Comparison of ENCODE assay signal across 8 cellular contexts in the genomic region with DNA sequence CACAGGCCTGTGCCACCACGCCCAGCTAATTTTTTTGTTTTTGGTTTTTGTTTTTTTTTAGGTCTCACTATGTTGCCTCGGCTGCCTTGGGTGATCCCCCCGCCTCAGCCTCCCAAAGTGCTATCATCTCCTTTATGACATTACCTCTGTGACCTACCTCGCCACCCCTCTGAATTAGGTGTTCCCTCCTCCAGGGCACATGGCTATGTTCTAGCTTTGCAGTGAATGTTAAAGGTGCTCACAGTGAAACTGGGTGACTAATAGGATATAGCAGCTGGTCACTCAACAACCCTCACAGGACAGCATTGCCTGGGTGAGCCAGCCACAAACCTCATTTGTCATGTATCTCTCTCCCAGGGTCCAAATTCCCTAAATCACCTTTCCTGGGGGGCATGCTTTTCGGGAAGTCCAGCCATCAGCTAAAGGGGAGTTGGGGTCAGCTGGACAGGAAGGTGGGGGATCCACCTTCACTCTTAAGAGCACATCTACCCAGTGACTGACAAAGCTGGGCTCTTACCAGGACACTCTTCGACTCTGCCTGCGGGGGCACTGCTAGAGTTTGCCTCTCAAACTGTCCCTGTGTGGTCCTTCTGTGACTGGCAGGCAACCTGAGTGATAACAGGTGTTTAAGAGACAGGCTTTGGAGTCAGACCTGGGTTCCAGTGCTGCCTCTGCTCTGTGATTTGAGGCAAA. TPM values are rescaled to one million over a fixed set of nuclear protein-coding genes. Genes with fewer than 3 reads are reported as not detected.
A peak's percentile ranks its signal among the peaks of the same experiment; 100 is the strongest.
DNase-seq lines count a peak whose midpoint lies in the region; ATAC-seq and TF ChIP-seq lines count a peak whose summit lies in the region.

No MANE protein-coding gene starts in this region.

- H3K9me3 Mint-ChIP-seq in activated T-helper 1 cell treated with anti-CD3 and anti-CD28 coated beads, Interleukin-12 subunit alpha, Interleukin-12 subunit beta, Interleukin-2, Interleukin-4 antibody, amounts not matched to agents 30 ng/mL and 10 ng/mL and 1 ng/mL, durations not matched to agents 14 hours and 24 hours and 36 hours: no peaks in the 10 kb centered on the region

- DNase-seq in A673 (ENCODE audit: low spot score) (peak; percentile 57), GM13976 (ENCODE audit: low spot score) (peak; percentile 47), OCI-M1 (lab: John Stamatoyannopoulos, UW) (peak; percentile 83), foreskin melanocyte (peak; percentile 15)
- DNase-seq in activated T-helper 1 cell treated with anti-CD3 and anti-CD28 coated beads, Interleukin-12 subunit alpha, Interleukin-12 subunit beta, Interleukin-2, Interleukin-4 antibody, amounts not matched to agents 30 ng/mL and 10 ng/mL and 1 ng/mL, durations not matched to agents 14 hours and 24 hours and 36 hours (ENCODE audit: low spot score): peak; percentile 17
- DNase-seq in stimulated activated CD4-positive, alpha-beta T cell treated with anti-CD3 and anti-CD28 coated beads, Interleukin-15, amount 100 ng/mL, for 24 hours: peak; percentile 64

- intact Hi-C loops in A673 (cut with micrococcal nuclease; ENCODE audit: unreplicated experiment): loop anchor here (5.0 kb wide), 1 partner anchor 306 kb away; no protein-coding TSS in a partner anchor
- intact Hi-C loops in activated T-helper 1 cell treated with anti-CD3 and anti-CD28 coated beads, Interleukin-12 subunit alpha, Interleukin-12 subunit beta, Interleukin-2, Interleukin-4 antibody, amounts not matched to agents 30 ng/mL and 10 ng/mL and 1 ng/mL, durations not matched to agents 14 hours and 24 hours and 36 hours (cut with micrococcal nuclease): loop anchor here (1.0 to 2.0 kb wide), 3 partner anchors 16 to 81 kb away; a partner anchor contains a TSS

- H3K27me3 Mint-ChIP-seq in activated T-helper 1 cell treated with anti-CD3 and anti-CD28 coated beads, Interleukin-12 subunit alpha, Interleukin-12 subunit beta, Interleukin-2, Interleukin-4 antibody, amounts not matched to agents 30 ng/mL and 10 ng/mL and 1 ng/mL, durations not matched to agents 14 hours and 24 hours and 36 hours (ENCODE audit: insufficient read depth): no peaks in the 10 kb centered on the region

- no peaks in the 10 kb centered on the region for H3K27me3 ChIP-seq in A673 (replicated peaks; ENCODE audit: insufficient read depth, low read depth, low read length, poor library complexity)

- peaks cover 30% of the 10 kb centered on the region for H3K36me3 ChIP-seq in A673 (ENCODE audit: insufficient read depth, low read length, poor library complexity, severe bottlenecking)

- H3K4me3 Mint-ChIP-seq in activated T-helper 1 cell treated with anti-CD3 and anti-CD28 coated beads, Interleukin-12 subunit alpha, Interleukin-12 subunit beta, Interleukin-2, Interleukin-4 antibody, amounts not matched to agents 30 ng/mL and 10 ng/mL and 1 ng/mL, durations not matched to agents 14 hours and 24 hours and 36 hours: peak overlapping the region; percentile 86

- peak; percentile 48 for TF ChIP-seq CTCF in A673 (conservative IDR thresholded peaks at IDR 0.05; ENCODE audit: low read depth, low read length)
- peak; percentile 15 for TF ChIP-seq CTCF in GM13976 (IDR thresholded peaks at IDR 0.05; ENCODE audit: borderline replicate concordance, control extremely low read depth, extremely low read depth, insufficient read depth, missing control alignments)

- CTCF ChIA-PET in A673 (lab: Charles Lee): interaction anchor here (0.6 to 1.1 kb wide), 2 partner anchors 18 to 286 kb away, joined by 3 to 7 read pairs; no protein-coding TSS in a partner anchor

- peaks cover 52% of the 10 kb centered on the region for H3K4me1 Mint-ChIP-seq in activated T-helper 1 cell treated with anti-CD3 and anti-CD28 coated beads, Interleukin-12 subunit alpha, Interleukin-12 subunit beta, Interleukin-2, Interleukin-4 antibody, amounts not matched to agents 30 ng/mL and 10 ng/mL and 1 ng/mL, durations not matched to agents 14 hours and 24 hours and 36 hours (ENCODE audit: low read depth)

- POLR2A ChIA-PET in A673 (lab: Charles Lee; ENCODE audit: low non-redundant PET): no interaction called here

- H3K9me3 ChIP-seq in A673 (ENCODE audit: low read depth, low read length, poor library complexity, severe bottlenecking): no peaks in the 10 kb centered on the region

- H3K36me3 Mint-ChIP-seq in activated T-helper 1 cell treated with anti-CD3 and anti-CD28 coated beads, Interleukin-12 subunit alpha, Interleukin-12 subunit beta, Interleukin-2, Interleukin-4 antibody, amounts not matched to agents 30 ng/mL and 10 ng/mL and 1 ng/mL, durations not matched to agents 14 hours and 24 hours and 36 hours (ENCODE audit: low read depth): peaks cover 47% of the 10 kb centered on the region

- H3K4me1 ChIP-seq in A673 (ENCODE audit: insufficient read depth, low read length, poor library complexity, severe bottlenecking): peaks cover 13% of the 10 kb centered on the region

- no peak overlapping the region for H3K27ac ChIP-seq in A673 (ENCODE audit: low read depth, low read length, poor library complexity, severe bottlenecking)

- peak overlapping the region; percentile 93 for H3K27ac Mint-ChIP-seq in activated T-helper 1 cell treated with anti-CD3 and anti-CD28 coated beads, Interleukin-12 subunit alpha, Interleukin-12 subunit beta, Interleukin-2, Interleukin-4 antibody, amounts not matched to agents 30 ng/mL and 10 ng/mL and 1 ng/mL, durations not matched to agents 14 hours and 24 hours and 36 hours

- in situ Hi-C loops in GM13976 (cut with MboI; ENCODE audit: low sequenced_read_pairs, unreplicated experiment): no loop called here

- no peak overlapping the region for H3K4me3 ChIP-seq in A673 (ENCODE audit: low read depth, low read length, poor library complexity, severe bottlenecking)

- ATAC-seq in HG03097 (IDR thresholded peaks at IDR 0.05; ENCODE audit: low FRiP score, unreplicated experiment) (peak; percentile 61), GM19455 (IDR thresholded peaks at IDR 0.05; ENCODE audit: unreplicated experiment) (no peak)

- no TSS peak for BruUV-seq in A673 (replicated peaks; lab: Mats Ljungman, UMichigan)

RNA-seq across cellular contexts. Expression of a gene that starts 1.6 kb away (rescaled TPM):
- 6.7 and 9.5 TPM in 2 replicates for total RNA-seq in A673 (2021)
- 26.5 and 33.6 TPM in 2 replicates for total RNA-seq in activated T-helper 1 cell treated with anti-CD3 and anti-CD28 coated beads, Interleukin-12 subunit alpha, Interleukin-12 subunit beta, Interleukin-2, Interleukin-4 antibody, amounts not matched to agents 30 ng/mL and 10 ng/mL and 1 ng/mL, durations not matched to agents 14 hours and 24 hours and 36 hours

RNA-seq across cellular contexts. Expression of a gene that starts 15.6 kb away (rescaled TPM):
- 128 and 152 TPM in 2 replicates for total RNA-seq in A673 (2021)
- total RNA-seq in activated T-helper 1 cell treated with anti-CD3 and anti-CD28 coated beads, Interleukin-12 subunit alpha, Interleukin-12 subunit beta, Interleukin-2, Interleukin-4 antibody, amounts not matched to agents 30 ng/mL and 10 ng/mL and 1 ng/mL, durations not matched to agents 14 hours and 24 hours and 36 hours: 268 and 273 TPM in 2 replicates

RNA-seq across cellular contexts. Expression of a gene that starts 16.2 kb away (rescaled TPM):
- total RNA-seq in A673 (2021): 46.1 and 49.6 TPM in 2 replicates
- total RNA-seq in activated T-helper 1 cell treated with anti-CD3 and anti-CD28 coated beads, Interleukin-12 subunit alpha, Interleukin-12 subunit beta, Interleukin-2, Interleukin-4 antibody, amounts not matched to agents 30 ng/mL and 10 ng/mL and 1 ng/mL, durations not matched to agents 14 hours and 24 hours and 36 hours: 63.4 and 63.6 TPM in 2 replicates

RNA-seq across cellular contexts. Expression of a gene that starts 35.3 kb away (rescaled TPM):
- 46.9 and 67.2 TPM in 2 replicates for total RNA-seq in A673 (2021)
- total RNA-seq in activated T-helper 1 cell treated with anti-CD3 and anti-CD28 coated beads, Interleukin-12 subunit alpha, Interleukin-12 subunit beta, Interleukin-2, Interleukin-4 antibody, amounts not matched to agents 30 ng/mL and 10 ng/mL and 1 ng/mL, durations not matched to agents 14 hours and 24 hours and 36 hours: 79.2 and 79.5 TPM in 2 replicates

RNA-seq across cellular contexts. Expression of a gene that starts 38.7 kb away (rescaled TPM):
- total RNA-seq in A673 (2021): 26.7 and 28.0 TPM in 2 replicates
- total RNA-seq in activated T-helper 1 cell treated with anti-CD3 and anti-CD28 coated beads, Interleukin-12 subunit alpha, Interleukin-12 subunit beta, Interleukin-2, Interleukin-4 antibody, amounts not matched to agents 30 ng/mL and 10 ng/mL and 1 ng/mL, durations not matched to agents 14 hours and 24 hours and 36 hours: 55.0 and 57.8 TPM in 2 replicates

Comparison
In these comparisons a context has a peak if more than half of its experiments do, and no peak if none do; other contexts are left out.
1. DNase-seq: peak in every context shown above with its lines; median percentile 83 in OCI-M1; 64 in stimulated activated CD4-positive, alpha-beta T cell treated with anti-CD3 and anti-CD28 coated beads, Interleukin-15, amount 100 ng/mL, for 24 hours; 57 in A673; 47 in GM13976; 17 in activated T-helper 1 cell treated with anti-CD3 and anti-CD28 coated beads, Interleukin-12 subunit alpha, Interleukin-12 subunit beta, Interleukin-2, Interleukin-4 antibody, amounts not matched to agents 30 ng/mL and 10 ng/mL and 1 ng/mL, durations not matched to agents 14 hours and 24 hours and 36 hours; 15 in foreskin melanocyte.